27 cellular contexts compared by ENCODE assay signal in the genomic region with DNA sequence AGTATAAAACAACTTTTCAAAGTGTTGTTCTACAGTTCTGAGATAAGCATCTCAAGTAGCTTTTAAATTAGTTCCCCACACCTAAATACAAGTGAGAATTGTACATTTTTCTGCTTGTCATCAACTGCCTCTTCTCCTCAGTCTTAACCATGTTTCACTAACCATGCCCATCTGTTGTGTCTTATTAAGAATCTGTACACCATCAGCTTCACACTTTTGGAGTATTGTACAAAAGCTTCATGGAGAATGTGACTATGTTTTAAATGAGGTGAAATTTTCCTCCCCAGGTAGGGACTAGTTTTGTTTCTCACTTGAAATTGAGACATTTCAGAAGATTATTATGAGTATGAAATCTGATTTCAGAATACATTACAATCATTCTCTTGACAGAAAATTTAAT.
"Had no signal": no experiment of that assay in that cellular context is flagged by ENCODE, and none has a peak within 500 bp of the region (broad histone marks: within the 10 kb centered on the region; RNA-seq: fewer than 3 reads in every experiment).

No MANE protein-coding gene starts in this region.

- H3K9me3 ChIP-seq: mucosa of descending colon, ovary, right atrium auricular region, right lobe of liver, stomach, suprapubic skin, thoracic aorta, tibial nerve, vagina had no signal

- H3K4me3 Mint-ChIP-seq: memory B cell; naive thymus-derived CD4-positive, alpha-beta T cell; natural killer cell treated with Interleukin-12 subunit alpha and Interleukin-12 subunit beta and Interleukin-15 and Interleukin-18, amount 100 ng/mL, for 72 hours; stimulated activated memory B cell treated with anti-CD40 and anti-IgM and Interleukin-4, amounts not matched to agents 10 μg/mL and 1 μg/mL and 100 μg/mL, for 72 hours; type B pancreatic cell had no signal

- H3K27me3 ChIP-seq: ovary, right atrium auricular region, right lobe of liver, stomach, suprapubic skin, tibial nerve, vagina had no signal

- H3K4me3 ChIP-seq: lung, mucosa of descending colon, ovary, right atrium auricular region, right lobe of liver, smooth muscle cell, stomach, suprapubic skin, thoracic aorta, tibial nerve, vagina had no signal

- H3K27me3 Mint-ChIP-seq: memory B cell; naive thymus-derived CD4-positive, alpha-beta T cell; natural killer cell treated with Interleukin-12 subunit alpha and Interleukin-12 subunit beta and Interleukin-15 and Interleukin-18, amount 100 ng/mL, for 72 hours; progenitor cell of endocrine pancreas; stimulated activated memory B cell treated with anti-CD40 and anti-IgM and Interleukin-4, amounts not matched to agents 10 μg/mL and 1 μg/mL and 100 μg/mL, for 72 hours; type B pancreatic cell had no signal

- H3K4me1 ChIP-seq: right atrium auricular region, right lobe of liver, vagina had no signal

- H3K9me3 Mint-ChIP-seq: memory B cell; naive thymus-derived CD4-positive, alpha-beta T cell; natural killer cell treated with Interleukin-12 subunit alpha and Interleukin-12 subunit beta and Interleukin-15 and Interleukin-18, amount 100 ng/mL, for 72 hours; stimulated activated memory B cell treated with anti-CD40 and anti-IgM and Interleukin-4, amounts not matched to agents 10 μg/mL and 1 μg/mL and 100 μg/mL, for 72 hours; type B pancreatic cell had no signal

- DNase-seq: hippocampal formation; kidney glomerular epithelial cell; left cardiac atrium; midbrain; mucosa of descending colon; naive thymus-derived CD4-positive, alpha-beta T cell; ovary; right lobe of liver; stimulated activated CD4-positive, alpha-beta T cell treated with anti-CD3 and anti-CD28 coated beads, Interleukin-1b, Interleukin-23, amount 100 ng/mL, for 48 hours; stimulated activated CD4-positive, alpha-beta T cell treated with anti-CD3 and anti-CD28 coated beads, Interleukin-2, amount 100 ng/mL, for 48 hours; stimulated activated CD4-positive, alpha-beta T cell treated with anti-CD3 and anti-CD28 coated beads, Interleukin-4, amount 100 ng/mL, for 4 hours; stimulated activated CD8-positive, alpha-beta memory T cell treated with anti-CD3 and anti-CD28 coated beads, Interleukin-4, amount 100 ng/mL, for 48 hours; stimulated activated naive CD8-positive, alpha-beta T cell treated with anti-CD3 and anti-CD28 coated beads, Interleukin-15, Interleukin-2, amounts not matched to agents 100 U/mL and 50 U/mL, for 24 hours; stomach had no signal

- H3K27ac Mint-ChIP-seq: memory B cell; natural killer cell treated with Interleukin-12 subunit alpha and Interleukin-12 subunit beta and Interleukin-15 and Interleukin-18, amount 100 ng/mL, for 72 hours; progenitor cell of endocrine pancreas; stimulated activated memory B cell treated with anti-CD40 and anti-IgM and Interleukin-4, amounts not matched to agents 10 μg/mL and 1 μg/mL and 100 μg/mL, for 72 hours; type B pancreatic cell had no signal

- H3K36me3 ChIP-seq: ovary, right atrium auricular region, suprapubic skin, thoracic aorta, tibial nerve, vagina had no signal

- ATAC-seq: left cardiac atrium; left lobe of liver; mucosa of descending colon; naive thymus-derived CD4-positive, alpha-beta T cell; natural killer cell treated with Interleukin-12 subunit alpha and Interleukin-12 subunit beta and Interleukin-15 and Interleukin-18, amount 100 ng/mL, for 72 hours; right lobe of liver; stimulated activated memory B cell treated with anti-CD40 and anti-IgM and Interleukin-4, amounts not matched to agents 10 μg/mL and 1 μg/mL and 100 μg/mL, for 72 hours; stimulated activated naive CD8-positive, alpha-beta T cell treated with anti-CD3 and anti-CD28 coated beads, Interleukin-15, Interleukin-2, amounts not matched to agents 100 U/mL and 50 U/mL, for 24 hours had no signal

- H3K27ac ChIP-seq: ovary, right atrium auricular region, right lobe of liver, stomach, suprapubic skin, thoracic aorta, tibial nerve, vagina had no signal

- H3K36me3 Mint-ChIP-seq: natural killer cell treated with Interleukin-12 subunit alpha and Interleukin-12 subunit beta and Interleukin-15 and Interleukin-18, amount 100 ng/mL, for 72 hours had no signal
